1 cellular context compared by ENCODE assay signal in the genomic region with DNA sequence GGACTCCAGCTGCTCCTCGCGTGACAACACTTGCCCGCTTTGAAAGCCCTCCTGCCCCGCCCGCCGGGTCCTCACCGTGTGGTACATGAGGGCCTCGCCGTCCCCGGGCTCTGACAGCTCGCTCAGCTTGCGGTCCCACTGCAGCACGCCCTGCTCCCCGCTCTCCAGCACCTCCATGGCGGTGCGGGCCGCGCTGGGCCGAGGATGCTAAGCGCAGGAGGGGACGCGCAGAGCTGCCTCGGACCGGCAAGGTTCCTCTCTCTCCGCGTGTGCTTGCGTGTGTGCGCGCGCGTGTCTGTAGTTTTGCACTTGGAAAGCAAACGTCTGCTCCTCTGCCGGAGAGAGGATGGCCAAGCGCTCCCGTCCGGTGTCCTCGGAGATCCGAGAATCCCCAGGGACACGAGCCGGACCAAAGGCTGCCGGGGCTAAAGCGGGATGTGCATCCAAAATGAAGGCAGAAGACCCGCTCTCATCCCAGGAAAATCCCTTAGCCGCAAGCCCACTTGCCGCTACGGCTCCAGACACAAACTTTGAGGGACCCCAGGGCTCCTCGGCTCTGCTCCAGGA.
TF ChIP-seq lines count a peak whose summit lies in the region.

A gene with protein sequence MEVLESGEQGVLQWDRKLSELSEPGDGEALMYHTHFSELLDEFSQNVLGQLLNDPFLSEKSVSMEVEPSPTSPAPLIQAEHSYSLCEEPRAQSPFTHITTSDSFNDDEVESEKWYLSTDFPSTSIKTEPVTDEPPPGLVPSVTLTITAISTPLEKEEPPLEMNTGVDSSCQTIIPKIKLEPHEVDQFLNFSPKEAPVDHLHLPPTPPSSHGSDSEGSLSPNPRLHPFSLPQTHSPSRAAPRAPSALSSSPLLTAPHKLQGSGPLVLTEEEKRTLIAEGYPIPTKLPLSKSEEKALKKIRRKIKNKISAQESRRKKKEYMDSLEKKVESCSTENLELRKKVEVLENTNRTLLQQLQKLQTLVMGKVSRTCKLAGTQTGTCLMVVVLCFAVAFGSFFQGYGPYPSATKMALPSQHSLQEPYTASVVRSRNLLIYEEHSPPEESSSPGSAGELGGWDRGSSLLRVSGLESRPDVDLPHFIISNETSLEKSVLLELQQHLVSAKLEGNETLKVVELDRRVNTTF (minus strand): TSS at position 558 of the 567 bp plus-strand sequence. CDS start 381 bp downstream, at position 177.

TF ChIP-seq in WTC11, 78 proteins besides CTCF, POLR2A, EP300 and RAD21 (continued from another document):
- TF ChIP-seq, protein P1, sequence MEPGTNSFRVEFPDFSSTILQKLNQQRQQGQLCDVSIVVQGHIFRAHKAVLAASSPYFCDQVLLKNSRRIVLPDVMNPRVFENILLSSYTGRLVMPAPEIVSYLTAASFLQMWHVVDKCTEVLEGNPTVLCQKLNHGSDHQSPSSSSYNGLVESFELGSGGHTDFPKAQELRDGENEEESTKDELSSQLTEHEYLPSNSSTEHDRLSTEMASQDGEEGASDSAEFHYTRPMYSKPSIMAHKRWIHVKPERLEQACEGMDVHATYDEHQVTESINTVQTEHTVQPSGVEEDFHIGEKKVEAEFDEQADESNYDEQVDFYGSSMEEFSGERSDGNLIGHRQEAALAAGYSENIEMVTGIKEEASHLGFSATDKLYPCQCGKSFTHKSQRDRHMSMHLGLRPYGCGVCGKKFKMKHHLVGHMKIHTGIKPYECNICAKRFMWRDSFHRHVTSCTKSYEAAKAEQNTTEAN (CRISPR knock-in tag; IDR thresholded peaks at IDR 0.05), result 0 out of 2 replicates have a peak, but pooled peaks have one; percentile 53
- TF ChIP-seq FOXP1 (CRISPR knock-in tag; IDR thresholded peaks at IDR 0.05; ENCODE audit: borderline replicate concordance) (peak; percentile 85), KAT7 (CRISPR knock-in tag; IDR thresholded peaks at IDR 0.05; ENCODE audit: borderline replicate concordance) (0 out of 2 replicates have a peak, but pooled peaks have one; percentile 67), FOXK1 (CRISPR knock-in tag; IDR thresholded peaks at IDR 0.05) (peak; percentile 71; the same call in 1 of the 2 replicates), NFE2L1 (CRISPR knock-in tag; IDR thresholded peaks at IDR 0.05) (0 out of 2 replicates have a peak, but pooled peaks have one; percentile 21), JUN (CRISPR knock-in tag; IDR thresholded peaks at IDR 0.05) (peak; percentile 71; the same call in 1 of the 2 replicates), TEAD1 (CRISPR knock-in tag; IDR thresholded peaks at IDR 0.05) (peak; percentile 19; the same call in 1 of the 2 replicates), ZNF232 (CRISPR knock-in tag; IDR thresholded peaks at IDR 0.05) (peak; percentile 84), CREB1 (CRISPR knock-in tag; IDR thresholded peaks at IDR 0.05) (0 out of 2 replicates have a peak, but pooled peaks have one; percentile 42), ZNF121 (CRISPR knock-in tag; IDR thresholded peaks at IDR 0.05) (peak; percentile 5; the same call in 1 of the 2 replicates), NR1H2 (CRISPR knock-in tag; IDR thresholded peaks at IDR 0.05) (no peak)
- TF ChIP-seq, protein P2, sequence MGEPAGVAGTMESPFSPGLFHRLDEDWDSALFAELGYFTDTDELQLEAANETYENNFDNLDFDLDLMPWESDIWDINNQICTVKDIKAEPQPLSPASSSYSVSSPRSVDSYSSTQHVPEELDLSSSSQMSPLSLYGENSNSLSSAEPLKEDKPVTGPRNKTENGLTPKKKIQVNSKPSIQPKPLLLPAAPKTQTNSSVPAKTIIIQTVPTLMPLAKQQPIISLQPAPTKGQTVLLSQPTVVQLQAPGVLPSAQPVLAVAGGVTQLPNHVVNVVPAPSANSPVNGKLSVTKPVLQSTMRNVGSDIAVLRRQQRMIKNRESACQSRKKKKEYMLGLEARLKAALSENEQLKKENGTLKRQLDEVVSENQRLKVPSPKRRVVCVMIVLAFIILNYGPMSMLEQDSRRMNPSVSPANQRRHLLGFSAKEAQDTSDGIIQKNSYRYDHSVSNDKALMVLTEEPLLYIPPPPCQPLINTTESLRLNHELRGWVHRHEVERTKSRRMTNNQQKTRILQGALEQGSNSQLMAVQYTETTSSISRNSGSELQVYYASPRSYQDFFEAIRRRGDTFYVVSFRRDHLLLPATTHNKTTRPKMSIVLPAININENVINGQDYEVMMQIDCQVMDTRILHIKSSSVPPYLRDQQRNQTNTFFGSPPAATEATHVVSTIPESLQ (CRISPR knock-in tag; IDR thresholded peaks at IDR 0.05), result no peak
- TF ChIP-seq, protein P3, sequence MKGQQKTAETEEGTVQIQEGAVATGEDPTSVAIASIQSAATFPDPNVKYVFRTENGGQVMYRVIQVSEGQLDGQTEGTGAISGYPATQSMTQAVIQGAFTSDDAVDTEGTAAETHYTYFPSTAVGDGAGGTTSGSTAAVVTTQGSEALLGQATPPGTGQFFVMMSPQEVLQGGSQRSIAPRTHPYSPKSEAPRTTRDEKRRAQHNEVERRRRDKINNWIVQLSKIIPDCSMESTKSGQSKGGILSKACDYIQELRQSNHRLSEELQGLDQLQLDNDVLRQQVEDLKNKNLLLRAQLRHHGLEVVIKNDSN (CRISPR knock-in tag; IDR thresholded peaks at IDR 0.05), result peak; percentile 25; the same call in 1 of the 2 replicates
- TF ChIP-seq, protein P4, sequence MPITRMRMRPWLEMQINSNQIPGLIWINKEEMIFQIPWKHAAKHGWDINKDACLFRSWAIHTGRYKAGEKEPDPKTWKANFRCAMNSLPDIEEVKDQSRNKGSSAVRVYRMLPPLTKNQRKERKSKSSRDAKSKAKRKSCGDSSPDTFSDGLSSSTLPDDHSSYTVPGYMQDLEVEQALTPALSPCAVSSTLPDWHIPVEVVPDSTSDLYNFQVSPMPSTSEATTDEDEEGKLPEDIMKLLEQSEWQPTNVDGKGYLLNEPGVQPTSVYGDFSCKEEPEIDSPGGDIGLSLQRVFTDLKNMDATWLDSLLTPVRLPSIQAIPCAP (CRISPR knock-in tag; IDR thresholded peaks at IDR 0.05), result 0 out of 2 replicates have a peak, but pooled peaks have one; percentile 34
- TF ChIP-seq, protein P5, sequence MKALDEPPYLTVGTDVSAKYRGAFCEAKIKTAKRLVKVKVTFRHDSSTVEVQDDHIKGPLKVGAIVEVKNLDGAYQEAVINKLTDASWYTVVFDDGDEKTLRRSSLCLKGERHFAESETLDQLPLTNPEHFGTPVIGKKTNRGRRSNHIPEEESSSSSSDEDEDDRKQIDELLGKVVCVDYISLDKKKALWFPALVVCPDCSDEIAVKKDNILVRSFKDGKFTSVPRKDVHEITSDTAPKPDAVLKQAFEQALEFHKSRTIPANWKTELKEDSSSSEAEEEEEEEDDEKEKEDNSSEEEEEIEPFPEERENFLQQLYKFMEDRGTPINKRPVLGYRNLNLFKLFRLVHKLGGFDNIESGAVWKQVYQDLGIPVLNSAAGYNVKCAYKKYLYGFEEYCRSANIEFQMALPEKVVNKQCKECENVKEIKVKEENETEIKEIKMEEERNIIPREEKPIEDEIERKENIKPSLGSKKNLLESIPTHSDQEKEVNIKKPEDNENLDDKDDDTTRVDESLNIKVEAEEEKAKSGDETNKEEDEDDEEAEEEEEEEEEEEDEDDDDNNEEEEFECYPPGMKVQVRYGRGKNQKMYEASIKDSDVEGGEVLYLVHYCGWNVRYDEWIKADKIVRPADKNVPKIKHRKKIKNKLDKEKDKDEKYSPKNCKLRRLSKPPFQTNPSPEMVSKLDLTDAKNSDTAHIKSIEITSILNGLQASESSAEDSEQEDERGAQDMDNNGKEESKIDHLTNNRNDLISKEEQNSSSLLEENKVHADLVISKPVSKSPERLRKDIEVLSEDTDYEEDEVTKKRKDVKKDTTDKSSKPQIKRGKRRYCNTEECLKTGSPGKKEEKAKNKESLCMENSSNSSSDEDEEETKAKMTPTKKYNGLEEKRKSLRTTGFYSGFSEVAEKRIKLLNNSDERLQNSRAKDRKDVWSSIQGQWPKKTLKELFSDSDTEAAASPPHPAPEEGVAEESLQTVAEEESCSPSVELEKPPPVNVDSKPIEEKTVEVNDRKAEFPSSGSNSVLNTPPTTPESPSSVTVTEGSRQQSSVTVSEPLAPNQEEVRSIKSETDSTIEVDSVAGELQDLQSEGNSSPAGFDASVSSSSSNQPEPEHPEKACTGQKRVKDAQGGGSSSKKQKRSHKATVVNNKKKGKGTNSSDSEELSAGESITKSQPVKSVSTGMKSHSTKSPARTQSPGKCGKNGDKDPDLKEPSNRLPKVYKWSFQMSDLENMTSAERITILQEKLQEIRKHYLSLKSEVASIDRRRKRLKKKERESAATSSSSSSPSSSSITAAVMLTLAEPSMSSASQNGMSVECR (CRISPR knock-in tag; IDR thresholded peaks at IDR 0.05; ENCODE audit: borderline replicate concordance), result peak; percentile 93
- TF ChIP-seq, protein P6, sequence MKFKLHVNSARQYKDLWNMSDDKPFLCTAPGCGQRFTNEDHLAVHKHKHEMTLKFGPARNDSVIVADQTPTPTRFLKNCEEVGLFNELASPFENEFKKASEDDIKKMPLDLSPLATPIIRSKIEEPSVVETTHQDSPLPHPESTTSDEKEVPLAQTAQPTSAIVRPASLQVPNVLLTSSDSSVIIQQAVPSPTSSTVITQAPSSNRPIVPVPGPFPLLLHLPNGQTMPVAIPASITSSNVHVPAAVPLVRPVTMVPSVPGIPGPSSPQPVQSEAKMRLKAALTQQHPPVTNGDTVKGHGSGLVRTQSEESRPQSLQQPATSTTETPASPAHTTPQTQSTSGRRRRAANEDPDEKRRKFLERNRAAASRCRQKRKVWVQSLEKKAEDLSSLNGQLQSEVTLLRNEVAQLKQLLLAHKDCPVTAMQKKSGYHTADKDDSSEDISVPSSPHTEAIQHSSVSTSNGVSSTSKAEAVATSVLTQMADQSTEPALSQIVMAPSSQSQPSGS (CRISPR knock-in tag; IDR thresholded peaks at IDR 0.05; ENCODE audit: borderline replicate concordance, low read depth), result no peak
- TF ChIP-seq, protein P7, sequence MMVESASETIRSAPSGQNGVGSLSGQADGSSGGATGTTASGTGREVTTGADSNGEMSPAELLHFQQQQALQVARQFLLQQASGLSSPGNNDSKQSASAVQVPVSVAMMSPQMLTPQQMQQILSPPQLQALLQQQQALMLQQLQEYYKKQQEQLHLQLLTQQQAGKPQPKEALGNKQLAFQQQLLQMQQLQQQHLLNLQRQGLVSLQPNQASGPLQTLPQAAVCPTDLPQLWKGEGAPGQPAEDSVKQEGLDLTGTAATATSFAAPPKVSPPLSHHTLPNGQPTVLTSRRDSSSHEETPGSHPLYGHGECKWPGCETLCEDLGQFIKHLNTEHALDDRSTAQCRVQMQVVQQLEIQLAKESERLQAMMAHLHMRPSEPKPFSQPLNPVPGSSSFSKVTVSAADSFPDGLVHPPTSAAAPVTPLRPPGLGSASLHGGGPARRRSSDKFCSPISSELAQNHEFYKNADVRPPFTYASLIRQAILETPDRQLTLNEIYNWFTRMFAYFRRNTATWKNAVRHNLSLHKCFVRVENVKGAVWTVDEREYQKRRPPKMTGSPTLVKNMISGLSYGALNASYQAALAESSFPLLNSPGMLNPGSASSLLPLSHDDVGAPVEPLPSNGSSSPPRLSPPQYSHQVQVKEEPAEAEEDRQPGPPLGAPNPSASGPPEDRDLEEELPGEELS (CRISPR knock-in tag; IDR thresholded peaks at IDR 0.05), result 0 out of 2 replicates have a peak, but pooled peaks have one; percentile 31
TF ChIP-seq in WTC11: peak in this region for 18.
